In genomic region chr1:120850531-120851421, GRCh38 we compare ENCODE assay signal across 8 cellular contexts. TPM values are rescaled to one million over a fixed set of nuclear protein-coding genes. Genes with fewer than 3 reads are reported as not detected.
DNase-seq lines count a peak whose midpoint lies in the region; ATAC-seq and TF ChIP-seq lines count a peak whose summit lies in the region.
"Not testable (repeated sequence)": the region's sequence is repeated elsewhere in the genome, so short reads cannot be mapped to it uniquely, and the experiment has no call there.

No MANE protein-coding gene starts in this region.

- CTCF ChIA-PET in CD8-positive, alpha-beta memory T cell (lab: Charles Lee) = interaction anchor here (0.6 kb wide), 1 partner anchor 91 kb away, joined by 3 read pairs; no protein-coding TSS in a partner anchor

- peak overlapping the region; percentile 65 for H3K9ac ChIP-seq in OCI-LY1 (ENCODE audit: low read length)

- not testable (repeated sequence) for H3K27me3 ChIP-seq in CD8-positive, alpha-beta memory T cell (ENCODE audit: insufficient read depth, low read length, poor library complexity, severe bottlenecking); OCI-LY1 (ENCODE audit: insufficient read depth, low read length)

- POLR2A ChIA-PET in CD8-positive, alpha-beta memory T cell (lab: Charles Lee) = not testable (repeated sequence)

- peak overlapping the region; percentile 93 to 100 (median 97) for H3K27ac Mint-ChIP-seq in CD8-positive, alpha-beta memory T cell

- not testable (repeated sequence) for H3K4me1 ChIP-seq in CD8-positive, alpha-beta memory T cell (ENCODE audit: insufficient read depth, low read length); OCI-LY1 (ENCODE audit: insufficient read depth, low read length, severe bottlenecking)

- H3K9me3 Mint-ChIP-seq in CD8-positive, alpha-beta memory T cell = not testable (repeated sequence)

- peak overlapping the region; percentile 86 to 99 (median 90) for H3K4me3 Mint-ChIP-seq in CD8-positive, alpha-beta memory T cell

- peak overlapping the region; percentile 72 for H3K27ac ChIP-seq in CD8-positive, alpha-beta memory T cell (ENCODE audit: low read depth, low read length)
- peak overlapping the region; percentile 89 for H3K27ac ChIP-seq in OCI-LY1 (ENCODE audit: low read depth, low read length, poor library complexity, severe bottlenecking)

- H3K4me1 Mint-ChIP-seq in CD8-positive, alpha-beta memory T cell = peaks cover 14 to 22% (median 17%) of the 10 kb centered on the region in 3 donors

- peak overlapping the region; percentile 66 for H3K4me2 ChIP-seq in OCI-LY1 (ENCODE audit: low read length)

- peaks cover 0 to 11% (median 0%) of the 10 kb centered on the region in 3 donors for H3K36me3 Mint-ChIP-seq in CD8-positive, alpha-beta memory T cell

- H3K27me3 Mint-ChIP-seq in CD8-positive, alpha-beta memory T cell = not testable (repeated sequence)

- H3K9me3 ChIP-seq in CD8-positive, alpha-beta memory T cell (ENCODE audit: low read length); OCI-LY1 (ENCODE audit: low read length): not testable (repeated sequence)

- H2AFZ ChIP-seq in OCI-LY1 (ENCODE audit: low read length) = not testable (repeated sequence)

- H3F3A ChIP-seq in OCI-LY1 (ENCODE audit: insufficient read depth, low read length) = not testable (repeated sequence)

- peak; percentile 82 for ATAC-seq in GM21381 (IDR thresholded peaks at IDR 0.05; ENCODE audit: unreplicated experiment)

- not testable (repeated sequence) for H3K9me2 ChIP-seq in OCI-LY1 (ENCODE audit: low read depth, low read length)

- H3K79me2 ChIP-seq in OCI-LY1 (ENCODE audit: insufficient read depth, low read length) = not testable (repeated sequence)

- H3K4me3 ChIP-seq in CD8-positive, alpha-beta memory T cell (ENCODE audit: low read length) = peak overlapping the region; percentile 41
- H3K4me3 ChIP-seq in OCI-LY1 (ENCODE audit: low read depth, low read length, poor library complexity, severe bottlenecking) = peak overlapping the region; percentile 56

- DNase-seq in CD8-positive, alpha-beta memory T cell = peak; percentile 70 to 93 (median 92)
- peak; percentile 55 for DNase-seq in HuH-7.5 (ENCODE audit: low spot score)
- peak; percentile 85 for DNase-seq in activated CD8-positive, alpha-beta memory T cell treated with anti-CD3 and anti-CD28 coated beads for 24 hours
- DNase-seq in effector CD4-positive, alpha-beta T cell = peak; percentile 58
- peak; percentile 90 for DNase-seq in mesenteric fat pad (ENCODE audit: low spot score)
- DNase-seq in stimulated activated CD4-positive, alpha-beta T cell treated with anti-CD3 and anti-CD28 coated beads, Interleukin-4, amount 100 ng/mL, for 48 hours (ENCODE audit: low read depth in 2 of 2) = peak; percentile 49 to 78

- H4K20me1 ChIP-seq in OCI-LY1 (ENCODE audit: insufficient read depth, low read length) = not testable (repeated sequence)

- not testable (repeated sequence) for TF ChIP-seq CTCF in OCI-LY1 (IDR thresholded peaks at IDR 0.05; ENCODE audit: low read length)

- not testable (repeated sequence) for H3K36me3 ChIP-seq in CD8-positive, alpha-beta memory T cell (ENCODE audit: insufficient read depth, low read length); OCI-LY1 (ENCODE audit: insufficient read depth, low read length)

RNA-seq across cellular contexts. Expression of gene PPIAL4A, which starts 38.8 kb away (rescaled TPM):
- total RNA-seq in CD8-positive, alpha-beta memory T cell = not detected
- polyA plus RNA-seq in CD8-positive, alpha-beta memory T cell = not detected
- not detected for total RNA-seq in mesenteric fat pad

Comparison
In these comparisons a context has a peak if more than half of its experiments do, and no peak if none do; other contexts are left out.
1. Peak in every context shown above with its lines: DNase-seq, ATAC-seq, H3K4me3 ChIP-seq and H3K27ac ChIP-seq.